In the genomic region with DNA sequence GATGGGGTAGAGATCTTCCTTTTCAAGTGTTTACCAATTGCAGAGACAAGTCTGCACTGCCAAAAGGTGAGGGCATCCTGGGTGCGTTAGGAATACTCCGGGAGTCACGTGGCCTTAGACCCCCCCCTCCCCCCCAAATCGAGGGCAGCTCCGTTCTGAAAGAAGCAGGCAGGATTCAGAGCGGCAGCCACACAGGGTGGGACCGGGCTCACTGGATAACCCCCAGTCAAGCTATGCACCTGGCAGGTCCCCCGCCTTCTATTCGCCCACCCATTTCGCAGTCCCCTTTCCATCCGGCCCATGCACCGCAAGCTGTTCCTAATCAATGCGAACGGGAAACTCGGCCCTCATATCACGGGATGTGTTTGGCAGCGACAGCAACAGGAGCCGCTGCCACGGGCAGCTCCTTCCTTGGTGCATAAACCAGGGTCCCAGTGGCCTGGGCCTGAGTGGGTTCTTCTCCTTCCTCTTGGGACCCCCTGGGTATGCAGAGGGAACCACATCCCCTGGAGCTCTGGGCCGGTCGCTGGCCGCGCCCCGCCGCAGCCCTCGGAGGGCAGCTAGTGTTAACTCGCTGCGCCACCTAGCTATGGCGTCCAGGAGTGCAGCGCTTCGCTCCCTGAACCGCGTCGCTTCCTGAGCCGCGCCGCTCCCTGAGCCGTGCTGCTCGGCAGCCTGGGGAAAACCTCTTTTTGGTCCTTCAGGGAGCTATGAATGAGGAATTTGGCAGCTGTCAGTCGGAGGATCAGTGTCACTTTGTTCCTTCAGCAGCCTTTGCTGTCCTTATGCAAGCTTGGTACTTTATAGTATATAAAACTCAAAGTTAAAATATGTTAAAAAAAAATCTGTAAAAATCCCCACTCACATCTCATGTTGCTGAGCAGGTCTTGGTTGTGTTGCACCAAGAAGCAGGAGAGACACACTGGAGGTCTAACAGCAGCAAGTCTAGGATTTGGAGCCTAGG, we compare ENCODE assay signal across 1 cellular context.
TF ChIP-seq lines count a peak whose summit lies in the region.

No MANE protein-coding gene starts in this region.

TF ChIP-seq in K562, 482 proteins besides CTCF, POLR2A, EP300 and RAD21 (continues in another document):
- TF ChIP-seq RAD51 (IDR thresholded peaks at IDR 0.05; ENCODE audit: borderline replicate concordance, low read depth) (peak; percentile 56; the same call in 1 of the 2 replicates), HNRNPLL (IDR thresholded peaks at IDR 0.05; ENCODE audit: low read depth, low read length, poor library complexity, severe bottlenecking) (no peak), PHF8 (IDR thresholded peaks at IDR 0.05; ENCODE audit: borderline replicate concordance, low read length) (peak; percentile 6; the same call in 1 of the 2 replicates), CTBP1 (IDR thresholded peaks at IDR 0.05; ENCODE audit: borderline replicate concordance) (peak; percentile 72), PTRF (tag; IDR thresholded peaks at IDR 0.05) (no peak), RCOR1 (IDR thresholded peaks at IDR 0.05; ENCODE audit: borderline replicate concordance in 1 of 2, low read depth in 2 of 2, low read length in 2 of 2) (0 out of 4 replicates have a peak, but pooled peaks of 1 of the 2 experiments have one; percentile 49), TOE1 (IDR thresholded peaks at IDR 0.05; ENCODE audit: borderline replicate concordance) (peak; percentile 22; the same call in 1 of the 2 replicates), TOE1 (CRISPR knock-in tag; IDR thresholded peaks at IDR 0.05; ENCODE audit: borderline replicate concordance, low read depth) (0 out of 2 replicates have a peak, but pooled peaks have one; percentile 18), UBTF (IDR thresholded peaks at IDR 0.05; ENCODE audit: borderline replicate concordance in 1 of 2, low read depth in 2 of 2, low read length in 2 of 2) (0 out of 4 replicates have a peak, but pooled peaks of 1 of the 2 experiments have one; percentile 59), MAZ (CRISPR knock-in tag; conservative IDR thresholded peaks at IDR 0.05 in 1 of 2, IDR thresholded peaks at IDR 0.05 in 1 of 2) (peak; percentile 55 to 64; a peak in 2 of 4 replicates), STAT6 (CRISPR knock-in tag; IDR thresholded peaks at IDR 0.05) (0 out of 2 replicates have a peak, but pooled peaks have one; percentile 57), ATF7 (IDR thresholded peaks at IDR 0.05) (0 out of 2 replicates have a peak, but pooled peaks have one; percentile 21), AFF4 (CRISPR knock-in tag; IDR thresholded peaks at IDR 0.05) (0 out of 2 replicates have a peak, but pooled peaks have one; percentile 39), ZBTB7A (IDR thresholded peaks at IDR 0.05; ENCODE audit: borderline replicate concordance, control insufficient read depth, low read depth, low read length) (peak; percentile 60; the same call in 1 of the 2 replicates), MTA1 (IDR thresholded peaks at IDR 0.05; ENCODE audit: borderline replicate concordance) (0 out of 2 replicates have a peak, but pooled peaks have one; percentile 22), MNT (conservative IDR thresholded peaks at IDR 0.05) (peak in 1 of 2 experiments; percentile 50; a peak in 1 of 4 replicates), BCOR (IDR thresholded peaks at IDR 0.05) (0 out of 2 replicates have a peak, but pooled peaks have one; percentile 25), KAT2B (IDR thresholded peaks at IDR 0.05; ENCODE audit: low read depth, low read length) (no peak), KDM2B (CRISPR knock-in tag; IDR thresholded peaks at IDR 0.05) (peak; percentile 42; the same call in 1 of the 2 replicates), PML (IDR thresholded peaks at IDR 0.05; ENCODE audit: low read length) (no peak), ATF1 (CRISPR knock-in tag; IDR thresholded peaks at IDR 0.05) (no peak), ATF1 (tag; IDR thresholded peaks at IDR 0.05) (peak; percentile 41; the same call in 1 of the 2 replicates), CBFA2T2 (conservative IDR thresholded peaks at IDR 0.05) (no peak), BHLHE40 (IDR thresholded peaks at IDR 0.05; ENCODE audit: low read length) (peak; percentile 10; the same call in 1 of the 2 replicates)
- TF ChIP-seq, protein P1, sequence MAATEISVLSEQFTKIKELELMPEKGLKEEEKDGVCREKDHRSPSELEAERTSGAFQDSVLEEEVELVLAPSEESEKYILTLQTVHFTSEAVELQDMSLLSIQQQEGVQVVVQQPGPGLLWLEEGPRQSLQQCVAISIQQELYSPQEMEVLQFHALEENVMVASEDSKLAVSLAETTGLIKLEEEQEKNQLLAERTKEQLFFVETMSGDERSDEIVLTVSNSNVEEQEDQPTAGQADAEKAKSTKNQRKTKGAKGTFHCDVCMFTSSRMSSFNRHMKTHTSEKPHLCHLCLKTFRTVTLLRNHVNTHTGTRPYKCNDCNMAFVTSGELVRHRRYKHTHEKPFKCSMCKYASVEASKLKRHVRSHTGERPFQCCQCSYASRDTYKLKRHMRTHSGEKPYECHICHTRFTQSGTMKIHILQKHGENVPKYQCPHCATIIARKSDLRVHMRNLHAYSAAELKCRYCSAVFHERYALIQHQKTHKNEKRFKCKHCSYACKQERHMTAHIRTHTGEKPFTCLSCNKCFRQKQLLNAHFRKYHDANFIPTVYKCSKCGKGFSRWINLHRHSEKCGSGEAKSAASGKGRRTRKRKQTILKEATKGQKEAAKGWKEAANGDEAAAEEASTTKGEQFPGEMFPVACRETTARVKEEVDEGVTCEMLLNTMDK (IDR thresholded peaks at IDR 0.05; ENCODE audit: borderline replicate concordance, insufficient read depth, low read depth, low read length, poor library complexity, severe bottlenecking): no peak
- TF ChIP-seq, protein P2, sequence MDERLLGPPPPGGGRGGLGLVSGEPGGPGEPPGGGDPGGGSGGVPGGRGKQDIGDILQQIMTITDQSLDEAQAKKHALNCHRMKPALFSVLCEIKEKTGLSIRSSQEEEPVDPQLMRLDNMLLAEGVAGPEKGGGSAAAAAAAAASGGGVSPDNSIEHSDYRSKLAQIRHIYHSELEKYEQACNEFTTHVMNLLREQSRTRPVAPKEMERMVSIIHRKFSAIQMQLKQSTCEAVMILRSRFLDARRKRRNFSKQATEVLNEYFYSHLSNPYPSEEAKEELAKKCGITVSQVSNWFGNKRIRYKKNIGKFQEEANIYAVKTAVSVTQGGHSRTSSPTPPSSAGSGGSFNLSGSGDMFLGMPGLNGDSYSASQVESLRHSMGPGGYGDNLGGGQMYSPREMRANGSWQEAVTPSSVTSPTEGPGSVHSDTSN (CRISPR knock-in tag; IDR thresholded peaks at IDR 0.05; ENCODE audit: low read depth): no peak
- TF ChIP-seq, protein P2 (tag; conservative IDR thresholded peaks at IDR 0.05; ENCODE audit: low read depth): no peak
